9 cellular contexts compared by ENCODE assay signal in the genomic region with DNA sequence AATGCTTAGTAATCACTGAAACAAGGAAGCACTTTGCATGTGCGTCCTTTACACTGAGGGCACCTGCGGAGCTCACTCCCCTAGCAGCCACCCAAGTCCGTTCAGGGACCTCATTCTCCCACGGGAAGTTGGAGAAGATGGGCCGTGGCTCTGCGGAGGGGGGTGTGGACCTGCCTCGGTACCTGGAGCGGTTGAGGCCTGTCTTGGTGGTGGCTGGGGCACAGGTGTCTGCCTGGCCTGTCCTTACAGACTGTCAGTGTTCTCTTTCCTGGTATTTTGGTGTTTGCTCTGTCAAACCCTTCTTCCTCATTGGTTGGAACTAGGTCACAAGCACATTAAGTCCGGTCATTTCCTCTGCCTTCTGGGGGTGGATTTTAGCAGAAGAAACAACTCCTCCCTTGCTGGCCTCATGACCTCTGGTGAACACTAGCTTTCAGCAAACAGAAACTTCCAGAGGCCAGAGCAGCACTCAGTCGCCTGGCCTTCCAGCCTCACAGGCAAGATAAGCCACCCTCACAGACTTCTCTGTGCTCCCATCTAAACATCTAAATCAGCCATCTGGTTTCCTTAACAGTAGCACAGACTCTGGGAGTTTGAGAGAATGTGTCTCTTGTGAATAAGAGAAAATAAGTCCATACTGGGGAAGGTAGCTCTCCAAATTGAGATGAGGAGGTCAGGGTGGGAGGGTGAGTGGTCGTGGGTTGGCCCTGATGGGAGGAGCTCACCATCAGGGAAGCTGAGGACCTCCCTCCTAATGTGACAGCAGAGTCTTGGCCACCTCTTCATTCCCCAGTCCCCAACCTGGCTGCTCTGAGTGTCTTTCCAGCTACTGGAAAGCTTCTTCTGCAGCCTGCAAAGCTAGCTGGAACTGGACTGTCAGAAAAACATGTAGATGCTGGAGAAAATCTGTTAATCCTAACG. TPM values are rescaled to one million over a fixed set of nuclear protein-coding genes. Genes with fewer than 3 reads are reported as not detected.
DNase-seq lines count a peak whose midpoint lies in the region; FAIRE-seq lines count a peak whose summit lies in the region.
"Had no signal": no experiment of that assay in that cellular context is flagged by ENCODE, and none has a peak within 500 bp of the region (broad histone marks: within the 10 kb centered on the region; RNA-seq: fewer than 3 reads in every experiment).

No MANE protein-coding gene starts in this region.

- 0 out of 2 replicates have a peak, but pooled peaks cover 6% of the 10 kb centered on the region for H3K36me3 ChIP-seq in SJCRH30

- no peaks in the 10 kb centered on the region for H3K27me3 ChIP-seq in SJCRH30

- H3K4me3 ChIP-seq in SJCRH30, result no peak overlapping the region

- no peak overlapping the region for H3K27ac ChIP-seq in SJCRH30

- DNase-seq in NCI-H2171 treated with DMSO at 0.1 percent for 48 hours (lab: John Stamatoyannopoulos, UW) (peak; percentile 16), NCI-H2171 (lab: John Stamatoyannopoulos, UW) (no peak), amniotic epithelial cell (ENCODE audit: low read depth) (peak; percentile 73), stromal cell of bone marrow (ENCODE audit: low read depth) (peak; percentile 48), SJCRH30 (no peak), NCI-H1930 (lab: John Stamatoyannopoulos, UW) (no peak), iPS-NIHi7 (ENCODE audit: extremely low spot score) (no peak)

- H3K4me1 ChIP-seq in SJCRH30, result no peaks in the 10 kb centered on the region

- FAIRE-seq in islet of Langerhans (lab: Jason Lieb, UNC), result peak; percentile 74
- FAIRE-seq: A204.1 had no signal

- no peaks in the 10 kb centered on the region for H3K9me3 ChIP-seq in SJCRH30 (replicated peaks)

RNA-seq across cellular contexts. Expression of gene SNAP29, which starts 8.6 kb away (rescaled TPM):
- total RNA-seq in SJCRH30 (2014; rRNA removed; shearing (Covaris generic)), result 15.5 and 17.7 TPM in 2 replicates

RNA-seq across cellular contexts. Expression of gene PI4KA, which starts 8.8 kb away (rescaled TPM):
- 39.6 and 40.5 TPM in 2 replicates for total RNA-seq in SJCRH30 (2014; rRNA removed; shearing (Covaris generic))

RNA-seq across cellular contexts. Expression of gene CRKL, which starts 49.8 kb away (rescaled TPM):
- 81.7 and 85.6 TPM in 2 replicates for total RNA-seq in SJCRH30 (2014; rRNA removed; shearing (Covaris generic))

Comparison
In these comparisons a context has a peak if more than half of its experiments do, and no peak if none do; other contexts are left out.
1. DNase-seq: peak in NCI-H2171 treated with DMSO at 0.1 percent for 48 hours (single experiment), amniotic epithelial cell (single experiment) and stromal cell of bone marrow (single experiment); none in NCI-H2171 (single experiment), SJCRH30 (0 of 2), NCI-H1930 (0 of 2) and iPS-NIHi7 (single experiment).